13 cellular contexts compared by ENCODE assay signal in genomic region chr5:51226420-51226735, GRCh38.
DNase-seq lines count a peak whose midpoint lies in the region; ATAC-seq, FAIRE-seq and TF ChIP-seq lines count a peak whose summit lies in the region.
"Had no signal": no experiment of that assay in that cellular context is flagged by ENCODE, and none has a peak within 500 bp of the region (broad histone marks: within the 10 kb centered on the region; RNA-seq: fewer than 3 reads in every experiment).

No MANE protein-coding gene starts in this region.

- FAIRE-seq in GM12891 (lab: Jason Lieb, UNC) = no peak
- FAIRE-seq: GM18507 had no signal

- no peaks in the 10 kb centered on the region for H3K36me3 Mint-ChIP-seq in type B pancreatic cell

- TF ChIP-seq POLR2A in GM12891 (IDR thresholded peaks at IDR 0.05; ENCODE audit: low read depth, low read length) = no peak

- no peak for ATAC-seq in HG03342 (IDR thresholded peaks at IDR 0.05; ENCODE audit: unreplicated experiment)
- ATAC-seq: PC-3 had no signal

- H3K27ac ChIP-seq in iPS DF 6.9 (ENCODE audit: low read length) (no peak overlapping the region), MM.1S (ENCODE audit: low read length) (no peak overlapping the region)
- H3K27ac ChIP-seq: brain microvascular endothelial cell had no signal

- no peak overlapping the region for H3K4me3 Mint-ChIP-seq in type B pancreatic cell

- H3K4me1 Mint-ChIP-seq in type B pancreatic cell (ENCODE audit: unreplicated experiment) = peaks cover 8% of the 10 kb centered on the region

- H3K9ac ChIP-seq in MM.1S (ENCODE audit: low read length) = no peak overlapping the region

- H3K9me2 ChIP-seq in MM.1S (replicated peaks; ENCODE audit: insufficient read depth, low read length) = no peaks in the 10 kb centered on the region

- no peaks in the 10 kb centered on the region for H3F3A ChIP-seq in MM.1S (ENCODE audit: insufficient read depth, low read length)

- H4K20me1 ChIP-seq in MM.1S (ENCODE audit: insufficient read depth, low read length) = no peaks in the 10 kb centered on the region

- H3K9me3 ChIP-seq in iPS DF 6.9 (ENCODE audit: control insufficient read depth, insufficient read depth, low read length) (no peaks in the 10 kb centered on the region), MM.1S (replicated peaks; ENCODE audit: insufficient read depth, low read length) (no peaks in the 10 kb centered on the region)

- H2AFZ ChIP-seq in MM.1S (ENCODE audit: low read length) = no peak overlapping the region

- H3K27ac Mint-ChIP-seq in type B pancreatic cell = peak overlapping the region; percentile 12

- DNase-seq in NCI-H1417 (lab: John Stamatoyannopoulos, UW) = peak; percentile 29 to 69 (median 62)
- no peak for DNase-seq in NCI-H1417 treated with DMSO at 0.1 percent for 48 hours (lab: John Stamatoyannopoulos, UW)
- peak; percentile 86 for DNase-seq in NCI-H748 (lab: John Stamatoyannopoulos, UW; ENCODE audit: unreplicated experiment)
- DNase-seq in iPS DF 6.9 (ENCODE audit: low read depth, low spot score) = peak; percentile 67
- DNase-seq in type B pancreatic cell (ENCODE audit: extremely low spot score, unreplicated experiment) = no peak
- DNase-seq in MM.1S = no peak
- no peak for DNase-seq in GM12891 (ENCODE audit: insufficient read length, low spot score)
- DNase-seq: brain microvascular endothelial cell, DMS 273 treated with DMSO at 0.1 percent for 48 hours, occipital lobe, PC-3 had no signal

- no peak overlapping the region for H3K4me2 ChIP-seq in MM.1S (ENCODE audit: low read depth, low read length)

- peaks cover 6% of the 10 kb centered on the region for H3K9me3 Mint-ChIP-seq in type B pancreatic cell

- WGBS in iPS DF 6.9 (ENCODE audit: insufficient coverage, insufficient read length) = no CpG with 5 or more reads among the region's 2 CpGs

- H3K27me3 ChIP-seq in iPS DF 6.9 (ENCODE audit: control insufficient read depth, insufficient read depth, low read length) (no peaks in the 10 kb centered on the region), MM.1S (replicated peaks; ENCODE audit: insufficient read depth, low read length) (no peaks in the 10 kb centered on the region)
- H3K27me3 ChIP-seq: brain microvascular endothelial cell had no signal

- H3K4me3 ChIP-seq in iPS DF 6.9 (ENCODE audit: low read length) = no peak overlapping the region
- no peak overlapping the region for H3K4me3 ChIP-seq in MM.1S (ENCODE audit: low read length)

- no peaks in the 10 kb centered on the region; the same call in 1 of the 2 replicates for H3K4me1 ChIP-seq in iPS DF 6.9 (ENCODE audit: control insufficient read depth, insufficient read depth, low read length)
- H3K4me1 ChIP-seq in MM.1S (ENCODE audit: low read length) = no peaks in the 10 kb centered on the region

- H3K36me3 ChIP-seq in iPS DF 6.9 (ENCODE audit: control insufficient read depth, insufficient read depth, low read length) = no peaks in the 10 kb centered on the region
- H3K36me3 ChIP-seq in MM.1S (replicated peaks; ENCODE audit: insufficient read depth, low read length) = no peaks in the 10 kb centered on the region
- H3K36me3 ChIP-seq: brain microvascular endothelial cell had no signal

- H3K79me2 ChIP-seq in MM.1S (ENCODE audit: low read length) = no peaks in the 10 kb centered on the region

- TF ChIP-seq CTCF in type B pancreatic cell (conservative IDR thresholded peaks at IDR 0.05) = no peak
- no peak for TF ChIP-seq CTCF in MM.1S (IDR thresholded peaks at IDR 0.05; ENCODE audit: low read length)

- H3K27me3 Mint-ChIP-seq in type B pancreatic cell = no peaks in the 10 kb centered on the region

TF ChIP-seq in GM12891, 5 proteins besides CTCF, POLR2A, EP300 and RAD21:
- TF ChIP-seq SPI1 (IDR thresholded peaks at IDR 0.05; ENCODE audit: low read depth, low read length) = no peak
- TF ChIP-seq TAF1 (IDR thresholded peaks at IDR 0.05; ENCODE audit: low read depth, low read length) = no peak
- TF ChIP-seq POLR2AphosphoS5 (IDR thresholded peaks at IDR 0.05; ENCODE audit: low read depth, low read length) = no peak
- TF ChIP-seq PAX5 (IDR thresholded peaks at IDR 0.05; ENCODE audit: insufficient read depth, low read length, severe bottlenecking) = no peak
- TF ChIP-seq POU2F2 (IDR thresholded peaks at IDR 0.05; ENCODE audit: low read depth, low read length) = no peak
TF ChIP-seq in GM12891: peak in this region for 0.

Comparison
In these comparisons a context has a peak if more than half of its experiments do, and no peak if none do; other contexts are left out.
1. DNase-seq: peak in NCI-H1417 (3 of 3), NCI-H748 (single experiment) and iPS DF 6.9 (single experiment); none in NCI-H1417 treated with DMSO at 0.1 percent for 48 hours (single experiment), type B pancreatic cell (single experiment), MM.1S (single experiment) and GM12891 (single experiment).